In the genomic region with DNA sequence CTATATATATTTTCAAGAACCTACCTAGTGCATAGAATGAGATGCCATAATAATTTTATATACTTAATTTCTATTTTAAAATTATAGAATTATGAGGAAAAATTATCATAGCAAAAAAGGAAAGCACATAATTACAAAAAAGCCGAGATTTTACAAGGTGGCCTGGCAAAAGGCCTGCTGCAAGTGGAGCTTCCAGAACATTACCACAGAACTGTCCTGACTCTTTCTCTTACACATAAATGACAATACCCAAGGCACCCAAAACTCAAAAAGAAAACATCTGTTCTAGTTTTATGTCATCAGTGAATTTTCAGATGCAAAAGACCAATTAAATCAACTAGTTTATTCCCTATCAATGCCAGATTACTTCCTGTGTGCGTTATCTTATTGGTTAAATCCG, we compare ENCODE assay signal across 16 cellular contexts.
DNase-seq lines count a peak whose midpoint lies in the region; ATAC-seq, FAIRE-seq and TF ChIP-seq lines count a peak whose summit lies in the region.
"Had no signal": no experiment of that assay in that cellular context is flagged by ENCODE, and none has a peak within 500 bp of the region (broad histone marks: within the 10 kb centered on the region; RNA-seq: fewer than 3 reads in every experiment).

No MANE protein-coding gene starts in this region.

- DNase-seq in A549 (ENCODE audit: low read depth in 1 of 2, low spot score in 1 of 2), result no peak
- no peak for DNase-seq in ascending aorta (ENCODE audit: low spot score in 2 of 2)
- DNase-seq in left ventricle myocardium inferior, result peak; percentile 30
- no peak for DNase-seq in stimulated activated CD4-positive, alpha-beta T cell treated with anti-CD3 and anti-CD28 coated beads, Interleukin-12 subunit alpha, Interleukin-12 subunit beta, amount 100 ng/mL, for 4 hours
- DNase-seq in MV-4-11 (lab: John Stamatoyannopoulos, UW), result no peak
- DNase-seq in cerebellar nuclear complex (lab: John Stamatoyannopoulos, UW), result no peak
- DNase-seq in WERI-Rb-1, result no peak
- DNase-seq: BE2C; CD4-positive, alpha-beta memory T cell; DMS79 had no signal

- no peak for TF ChIP-seq RAD21 in A549 (conservative IDR thresholded peaks at IDR 0.05 in 1 of 2, IDR thresholded peaks at IDR 0.05 in 1 of 2)

- CTCF ChIA-PET in A549 (lab: Yijun Ruan, JAX), result no interaction called here

- POLR2A ChIA-PET in A549 (lab: Yijun Ruan, JAX), result no interaction called here

- no peak overlapping the region for H3K4me3 Mint-ChIP-seq in nephron
- H3K4me3 Mint-ChIP-seq: CD4-positive, alpha-beta memory T cell had no signal

- no peaks in the 10 kb centered on the region for H3K9me3 Mint-ChIP-seq in nephron
- H3K9me3 Mint-ChIP-seq: CD4-positive, alpha-beta memory T cell had no signal

- no peaks in the 10 kb centered on the region for H3K27me3 Mint-ChIP-seq in nephron (ENCODE audit: low read depth)

- no peaks in the 10 kb centered on the region for H3K36me3 Mint-ChIP-seq in nephron (ENCODE audit: low read depth)
- H3K36me3 Mint-ChIP-seq: CD4-positive, alpha-beta memory T cell had no signal

- H3K4me2 ChIP-seq in A549, result peak overlapping the region; percentile 75

- 89% methylated on average over 3 of the region's 3 CpGs for WGBS in A549 (ENCODE audit: missing lambda C conversion rate)

- no peaks in the 10 kb centered on the region for H3K9me3 ChIP-seq in A549
- no peaks in the 10 kb centered on the region for H3K9me3 ChIP-seq in ascending aorta
- H3K9me3 ChIP-seq in left ventricle myocardium inferior (replicated peaks), result no peaks in the 10 kb centered on the region
- no peaks in the 10 kb centered on the region for H3K9me3 ChIP-seq in WERI-Rb-1 (ENCODE audit: severe bottlenecking)
- H3K9me3 ChIP-seq: BE2C, HAP-1 had no signal

- H3K4me1 ChIP-seq in A549 (peaks cover 71% of the 10 kb centered on the region), ascending aorta (peaks cover 16 to 35% of the 10 kb centered on the region in 2 donors), left ventricle myocardium inferior (peaks cover 98% of the 10 kb centered on the region)
- H3K4me1 ChIP-seq: BE2C had no signal

- intact Hi-C loops in ascending aorta (cut with DNase I) (loop anchor here (5.0 to 10.0 kb wide), 2 partner anchors 47 to 185 kb away; partner anchors contain the start of gene SENP6), left ventricle myocardium inferior (cut with micrococcal nuclease) (no loop called here)

- no peaks in the 10 kb centered on the region for H3K27me3 ChIP-seq in ascending aorta
- H3K27me3 ChIP-seq in left ventricle myocardium inferior (ENCODE audit: low read depth), result no peaks in the 10 kb centered on the region
- no peaks in the 10 kb centered on the region for H3K27me3 ChIP-seq in WERI-Rb-1 (ENCODE audit: insufficient read depth, low read depth, severe bottlenecking)
- H3K27me3 ChIP-seq: BE2C had no signal

- no peak for TF ChIP-seq POLR2A in A549 (IDR thresholded peaks at IDR 0.05; ENCODE audit: low read length)

- H3K36me3 ChIP-seq in ascending aorta (no peaks in the 10 kb centered on the region), left ventricle myocardium inferior (no peaks in the 10 kb centered on the region), WERI-Rb-1 (no peaks in the 10 kb centered on the region)
- H3K36me3 ChIP-seq: BE2C, HAP-1 had no signal

- H3K4me1 Mint-ChIP-seq in nephron, result peaks cover 14% of the 10 kb centered on the region
- H3K4me1 Mint-ChIP-seq: CD4-positive, alpha-beta memory T cell had no signal

- H3K27ac Mint-ChIP-seq in nephron, result peak overlapping the region in 2 of 3 experiments; percentile 26 to 39
- H3K27ac Mint-ChIP-seq: CD4-positive, alpha-beta memory T cell had no signal

- H3K27ac ChIP-seq in A549, result peak overlapping the region; percentile 89 to 91
- H3K27ac ChIP-seq in ascending aorta, result peak overlapping the region; percentile 64 to 68
- peak overlapping the region; percentile 72 for H3K27ac ChIP-seq in left ventricle myocardium inferior (replicated peaks)
- H3K27ac ChIP-seq in WERI-Rb-1, result no peak overlapping the region
- H3K27ac ChIP-seq: C4-2B had no signal

- ATAC-seq in A549, result no peak
- ATAC-seq: GM12878 had no signal

- no peak for TF ChIP-seq EP300 in A549 (IDR thresholded peaks at IDR 0.05)

- TF ChIP-seq CTCF in A549 (IDR thresholded peaks at IDR 0.05) (no peak), ascending aorta (IDR thresholded peaks at IDR 0.05) (no peak), left ventricle myocardium inferior (IDR thresholded peaks at IDR 0.05; ENCODE audit: borderline replicate concordance) (no peak), nephron (IDR thresholded peaks at IDR 0.05; ENCODE audit: unreplicated experiment in 3 of 3) (no peak), WERI-Rb-1 (IDR thresholded peaks at IDR 0.05; ENCODE audit: low read depth, low read length) (no peak)

- no peak for FAIRE-seq in A549 (lab: Jason Lieb, UNC)
- FAIRE-seq: A204.1, GM12878, H1 had no signal

- H3K4me3 ChIP-seq in A549 (no peak overlapping the region), ascending aorta (no peak overlapping the region), left ventricle myocardium inferior (no peak overlapping the region), WERI-Rb-1 (ENCODE audit: low read depth, low read length) (no peak overlapping the region)
- H3K4me3 ChIP-seq: GM12878, HAP-1 had no signal

TF ChIP-seq in A549, 52 proteins besides CTCF, POLR2A, EP300 and RAD21:
- TF ChIP-seq CEBPB (IDR thresholded peaks at IDR 0.05), result no peak
- TF ChIP-seq NFE2L2 (conservative IDR thresholded peaks at IDR 0.05; ENCODE audit: low read length), result no peak
- TF ChIP-seq JUNB (IDR thresholded peaks at IDR 0.05), result no peak
- no peak for TF ChIP-seq TFCP2L1 (CRISPR knock-in tag; IDR thresholded peaks at IDR 0.05)
- TF ChIP-seq EHMT2 (IDR thresholded peaks at IDR 0.05; ENCODE audit: low read depth), result no peak
- TF ChIP-seq, protein P1, sequence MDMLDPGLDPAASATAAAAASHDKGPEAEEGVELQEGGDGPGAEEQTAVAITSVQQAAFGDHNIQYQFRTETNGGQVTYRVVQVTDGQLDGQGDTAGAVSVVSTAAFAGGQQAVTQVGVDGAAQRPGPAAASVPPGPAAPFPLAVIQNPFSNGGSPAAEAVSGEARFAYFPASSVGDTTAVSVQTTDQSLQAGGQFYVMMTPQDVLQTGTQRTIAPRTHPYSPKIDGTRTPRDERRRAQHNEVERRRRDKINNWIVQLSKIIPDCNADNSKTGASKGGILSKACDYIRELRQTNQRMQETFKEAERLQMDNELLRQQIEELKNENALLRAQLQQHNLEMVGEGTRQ (IDR thresholded peaks at IDR 0.05), result no peak
- no peak for TF ChIP-seq CBX8 (IDR thresholded peaks at IDR 0.05)
- TF ChIP-seq, protein P2, sequence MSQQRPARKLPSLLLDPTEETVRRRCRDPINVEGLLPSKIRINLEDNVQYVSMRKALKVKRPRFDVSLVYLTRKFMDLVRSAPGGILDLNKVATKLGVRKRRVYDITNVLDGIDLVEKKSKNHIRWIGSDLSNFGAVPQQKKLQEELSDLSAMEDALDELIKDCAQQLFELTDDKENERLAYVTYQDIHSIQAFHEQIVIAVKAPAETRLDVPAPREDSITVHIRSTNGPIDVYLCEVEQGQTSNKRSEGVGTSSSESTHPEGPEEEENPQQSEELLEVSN (IDR thresholded peaks at IDR 0.05; ENCODE audit: borderline replicate concordance, low read depth), result no peak
